In genomic region chr12:21334100-21334499, GRCh38 we compare ENCODE assay signal across 22 cellular contexts. TPM values are rescaled to one million over a fixed set of nuclear protein-coding genes. Genes with fewer than 3 reads are reported as not detected.
"Had no signal": no experiment of that assay in that cellular context is flagged by ENCODE, and none has a peak within 500 bp of the region (broad histone marks: within the 10 kb centered on the region; RNA-seq: fewer than 3 reads in every experiment).

No MANE protein-coding gene starts in this region.

- H3K27ac ChIP-seq: esophagus squamous epithelium, foreskin keratinocyte, left lung, lower lobe of right lung, thyroid gland had no signal

- H3K27me3 ChIP-seq: esophagus squamous epithelium, foreskin keratinocyte, left lung, thyroid gland had no signal

- H3K9me3 ChIP-seq: thyroid gland had no signal

- DNase-seq: central memory CD4-positive, alpha-beta T cell; effector memory CD8-positive, alpha-beta T cell; esophagus squamous epithelium; foreskin keratinocyte; immature natural killer cell; left lung; lower lobe of right lung; natural killer cell; posterior cingulate gyrus; right cardiac atrium; stimulated activated CD4-positive, alpha-beta T cell treated with anti-CD3 and anti-CD28 coated beads, Interleukin-4, amount 100 ng/mL, for 1 hour; stimulated activated naive B cell treated with anti-CD40 and anti-IgM and Interleukin-4, amounts not matched to agents 10 μg/mL and 1 μg/mL and 100 μg/mL, for 72 hours; stimulated activated naive CD8-positive, alpha-beta T cell treated with anti-CD3 and anti-CD28 coated beads, Interleukin-15, amount 100 ng/mL, for 72 hours; thyroid gland had no signal

- H3K4me3 ChIP-seq: esophagus squamous epithelium, left lung, lower lobe of right lung, thyroid gland had no signal

- H3K4me1 ChIP-seq: esophagus squamous epithelium, foreskin keratinocyte, left lung, lower lobe of right lung had no signal

- ATAC-seq: effector memory CD8-positive, alpha-beta T cell; foreskin keratinocyte; natural killer cell; right cardiac atrium; stimulated activated naive B cell treated with anti-CD40 and anti-IgM and Interleukin-4, amounts not matched to agents 10 μg/mL and 1 μg/mL and 100 μg/mL, for 72 hours; stimulated activated naive CD8-positive, alpha-beta T cell treated with anti-CD3 and anti-CD28 coated beads, Interleukin-15, amount 100 ng/mL, for 72 hours had no signal

- H3K36me3 ChIP-seq: esophagus squamous epithelium, left lung, lower lobe of right lung, thyroid gland had no signal

RNA-seq across cellular contexts. Expression of gene SLCO1A2, which starts 0.6 kb away (rescaled TPM):
- total RNA-seq: epithelial cell of proximal tubule, esophagus squamous epithelium, foreskin keratinocyte, mucosa of gallbladder, natural killer cell, right cardiac atrium, subcutaneous adipose tissue had no signal
- polyA plus RNA-seq: foreskin keratinocyte, immature natural killer cell, keratinocyte, right cardiac atrium had no signal

RNA-seq across cellular contexts. Expression of gene IAPP, which starts 38.6 kb away (rescaled TPM):
- total RNA-seq: chondrocyte, epithelial cell of proximal tubule, esophagus squamous epithelium, foreskin keratinocyte, left lung, lower lobe of right lung, mesothelial cell of epicardium, mucosa of gallbladder, myocyte, natural killer cell, osteocyte, right cardiac atrium, subcutaneous adipose tissue, thyroid gland had no signal
- polyA plus RNA-seq: foreskin keratinocyte, immature natural killer cell, keratinocyte, right cardiac atrium had no signal
